In the genomic region with DNA sequence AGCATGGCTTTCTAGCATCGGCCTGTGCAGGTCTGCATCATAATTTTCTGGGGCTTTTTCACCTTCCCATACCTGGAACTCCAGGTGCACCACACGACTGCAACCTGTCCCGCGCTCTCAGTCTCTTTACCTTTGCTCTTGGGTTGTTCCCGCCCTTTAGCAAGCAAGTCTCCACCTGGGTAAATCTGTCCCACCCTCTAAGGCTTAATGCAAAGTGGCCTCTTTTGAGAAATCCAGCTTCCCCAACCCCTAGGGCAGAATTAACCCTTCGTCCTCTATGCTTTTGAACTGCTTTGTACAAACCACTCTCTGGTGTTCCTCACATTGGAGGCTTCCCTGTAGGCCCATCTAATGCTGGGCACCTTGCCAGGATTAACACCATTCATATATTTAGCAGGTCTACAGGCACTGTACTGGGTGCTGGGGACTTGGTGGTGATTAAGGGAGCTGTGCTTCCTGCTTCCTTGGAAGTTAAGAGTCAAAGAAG, we compare ENCODE assay signal across 8 cellular contexts. TPM values are rescaled to one million over a fixed set of nuclear protein-coding genes. Genes with fewer than 3 reads are reported as not detected.
DNase-seq lines count a peak whose midpoint lies in the region; ATAC-seq and TF ChIP-seq lines count a peak whose summit lies in the region.

No MANE protein-coding gene starts in this region.

- H3K9me3 Mint-ChIP-seq in activated CD4-positive, alpha-beta T cell treated with anti-CD3 and anti-CD28 coated beads, Interleukin-2, amount 10 ng/mL, durations not matched to agents 24 days and 14 days, result no peaks in the 10 kb centered on the region
- H3K9me3 Mint-ChIP-seq in endodermal cell (no peaks in the 10 kb centered on the region), CD14-positive monocyte (peaks cover 0 to 4% (median 2%) of the 10 kb centered on the region in 7 donors)
- no peaks in the 10 kb centered on the region for H3K9me3 Mint-ChIP-seq in stimulated activated naive B cell treated with anti-CD40 and anti-IgM and Interleukin-4, amounts not matched to agents 10 μg/mL and 1 μg/mL and 100 μg/mL, for 72 hours

- H3K27me3 Mint-ChIP-seq in activated CD4-positive, alpha-beta T cell treated with anti-CD3 and anti-CD28 coated beads, Interleukin-2, amount 10 ng/mL, durations not matched to agents 24 days and 14 days, result no peaks in the 10 kb centered on the region
- peaks cover 10% of the 10 kb centered on the region for H3K27me3 Mint-ChIP-seq in endodermal cell (ENCODE audit: insufficient read depth)
- no peaks in the 10 kb centered on the region for H3K27me3 Mint-ChIP-seq in stimulated activated naive B cell treated with anti-CD40 and anti-IgM and Interleukin-4, amounts not matched to agents 10 μg/mL and 1 μg/mL and 100 μg/mL, for 72 hours
- peaks cover 18 to 39% (median 24%) of the 10 kb centered on the region in 3 donors for H3K27me3 Mint-ChIP-seq in CD14-positive monocyte (ENCODE audit: low read depth in 3 of 3)

- H3K9me3 ChIP-seq in PC-9 (ENCODE audit: insufficient read depth, low read depth) (no peaks in the 10 kb centered on the region), endodermal cell (ENCODE audit: control insufficient read depth, low read length) (no peaks in the 10 kb centered on the region)

- no peak overlapping the region for H3K9ac ChIP-seq in endodermal cell (ENCODE audit: extremely low read depth, low read length, poor library complexity, severe bottlenecking)

- no peaks in the 10 kb centered on the region for H3K9me2 ChIP-seq in PC-9 (ENCODE audit: insufficient read depth)

- H3K27ac Mint-ChIP-seq in activated CD4-positive, alpha-beta T cell treated with anti-CD3 and anti-CD28 coated beads, Interleukin-2, amount 10 ng/mL, durations not matched to agents 24 days and 14 days, result no peak overlapping the region
- H3K27ac Mint-ChIP-seq in endodermal cell (peak overlapping the region; percentile 35), CD14-positive monocyte (peak overlapping the region in 1 of 7 donors; percentile 64)
- H3K27ac Mint-ChIP-seq in stimulated activated naive B cell treated with anti-CD40 and anti-IgM and Interleukin-4, amounts not matched to agents 10 μg/mL and 1 μg/mL and 100 μg/mL, for 72 hours, result no peak overlapping the region

- H3K4me3 Mint-ChIP-seq in activated CD4-positive, alpha-beta T cell treated with anti-CD3 and anti-CD28 coated beads, Interleukin-2, amount 10 ng/mL, durations not matched to agents 24 days and 14 days, result peak overlapping the region; percentile 95
- peak overlapping the region; percentile 79 for H3K4me3 Mint-ChIP-seq in endodermal cell
- peak overlapping the region; percentile 3 to 31 for H3K4me3 Mint-ChIP-seq in stimulated activated naive B cell treated with anti-CD40 and anti-IgM and Interleukin-4, amounts not matched to agents 10 μg/mL and 1 μg/mL and 100 μg/mL, for 72 hours
- H3K4me3 Mint-ChIP-seq in CD14-positive monocyte, result no peak overlapping the region

- H3K27ac ChIP-seq in PC-9 (no peak overlapping the region; the same call in 1 of the 2 replicates), endodermal cell (ENCODE audit: low read depth, low read length) (no peak overlapping the region)

- H3K4me1 ChIP-seq in PC-9 (replicated peaks; ENCODE audit: insufficient read depth) (peaks cover 48% of the 10 kb centered on the region), endodermal cell (ENCODE audit: control insufficient read depth, insufficient read depth, low read length) (no peaks in the 10 kb centered on the region)

- peaks cover 61% of the 10 kb centered on the region for H3K4me1 Mint-ChIP-seq in activated CD4-positive, alpha-beta T cell treated with anti-CD3 and anti-CD28 coated beads, Interleukin-2, amount 10 ng/mL, durations not matched to agents 24 days and 14 days
- H3K4me1 Mint-ChIP-seq in endodermal cell (peaks cover 44% of the 10 kb centered on the region), CD14-positive monocyte (peaks cover 41% of the 10 kb centered on the region)
- H3K4me1 Mint-ChIP-seq in stimulated activated naive B cell treated with anti-CD40 and anti-IgM and Interleukin-4, amounts not matched to agents 10 μg/mL and 1 μg/mL and 100 μg/mL, for 72 hours, result peaks cover 45 to 70% of the 10 kb centered on the region in 2 donors

- no peak overlapping the region; the same call in 1 of the 2 replicates for H3K4me3 ChIP-seq in PC-9
- H3K4me3 ChIP-seq in endodermal cell (ENCODE audit: low read length), result no peak overlapping the region

- intact Hi-C loops in activated CD4-positive, alpha-beta T cell treated with anti-CD3 and anti-CD28 coated beads, Interleukin-2, amount 10 ng/mL, durations not matched to agents 24 days and 14 days (cut with micrococcal nuclease), result loop anchor here (5.0 kb wide), 1 partner anchor 172 kb away; the partner anchor contains the start of gene ZBTB9
- intact Hi-C loops in PC-9 (cut with micrococcal nuclease; ENCODE audit: unreplicated experiment) (no loop called here), CD14-positive monocyte (cut with micrococcal nuclease) (no loop called here)

- ATAC-seq in stimulated activated naive B cell treated with anti-CD40 and anti-IgM and Interleukin-4, amounts not matched to agents 10 μg/mL and 1 μg/mL and 100 μg/mL, for 72 hours (replicated peaks), result no peak
- no peak for ATAC-seq in activated CD4-positive, CD25-positive, alpha-beta regulatory T cell treated with anti-CD3 and anti-CD28 coated beads, Interleukin-2, amount 50 U/mL, for 24 hours
- ATAC-seq in GM21786 (IDR thresholded peaks at IDR 0.05; ENCODE audit: unreplicated experiment), result no peak

- TF ChIP-seq CTCF in PC-9 (conservative IDR thresholded peaks at IDR 0.05) (no peak), endodermal cell (conservative IDR thresholded peaks at IDR 0.05) (no peak), CD14-positive monocyte (IDR thresholded peaks at IDR 0.05) (no peak)

- 88 to 90% methylated on average over 6 of the region's 6 CpGs for WGBS in endodermal cell (ENCODE audit: insufficient coverage in 1 of 2, insufficient read length in 1 of 2), 2 experiments

- H4K20me1 ChIP-seq in PC-9 (ENCODE audit: insufficient read depth), result peaks cover 40% of the 10 kb centered on the region

- CTCF ChIA-PET in PC-9 (lab: Charles Lee), result no interaction called here

- no TSS peak for BruUV-seq in PC-9 (replicated peaks; lab: Mats Ljungman, UMichigan)

- peak overlapping the region; percentile 87 for H3K4me2 ChIP-seq in PC-9

- peaks cover 49% of the 10 kb centered on the region for H3F3A ChIP-seq in PC-9 (ENCODE audit: insufficient read depth, low read depth)

- no peak overlapping the region for H2AFZ ChIP-seq in PC-9

- peaks cover 77% of the 10 kb centered on the region for H3K79me2 ChIP-seq in PC-9 (ENCODE audit: low read depth)

- DNase-seq in activated CD4-positive, alpha-beta T cell treated with anti-CD3 and anti-CD28 coated beads, Interleukin-2, amount 10 ng/mL, durations not matched to agents 24 days and 14 days, result no peak
- DNase-seq in activated CD4-positive, alpha-beta T cell treated with anti-CD3 and anti-CD28 coated beads, Interleukin-2, amount 50 U/mL, for 48 hours, result no peak
- DNase-seq in PC-9, result no peak
- no peak for DNase-seq in endodermal cell
- no peak for DNase-seq in stimulated activated naive B cell treated with anti-CD40 and anti-IgM and Interleukin-4, amounts not matched to agents 10 μg/mL and 1 μg/mL and 100 μg/mL, for 72 hours
- DNase-seq in CD14-positive monocyte (ENCODE audit: low spot score), result no peak

- POLR2A ChIA-PET in PC-9 (lab: Charles Lee; ENCODE audit: unreplicated experiment), result no interaction called here

- peaks cover 27% of the 10 kb centered on the region for H3K36me3 Mint-ChIP-seq in activated CD4-positive, alpha-beta T cell treated with anti-CD3 and anti-CD28 coated beads, Interleukin-2, amount 10 ng/mL, durations not matched to agents 24 days and 14 days (ENCODE audit: low read depth)
- H3K36me3 Mint-ChIP-seq in endodermal cell (ENCODE audit: low read depth), result peaks cover 9% of the 10 kb centered on the region
- H3K36me3 Mint-ChIP-seq in stimulated activated naive B cell treated with anti-CD40 and anti-IgM and Interleukin-4, amounts not matched to agents 10 μg/mL and 1 μg/mL and 100 μg/mL, for 72 hours, result peaks cover 13 to 19% of the 10 kb centered on the region in 2 donors
- peaks cover 2 to 7% of the 10 kb centered on the region in 2 donors for H3K36me3 Mint-ChIP-seq in CD14-positive monocyte

- H3K36me3 ChIP-seq in PC-9 (ENCODE audit: low read depth) (peaks cover 19% of the 10 kb centered on the region), endodermal cell (ENCODE audit: control insufficient read depth, insufficient read depth, low read length) (no peaks in the 10 kb centered on the region)

- H3K27me3 ChIP-seq in PC-9 (ENCODE audit: insufficient read depth, low read depth), result no peaks in the 10 kb centered on the region
- peaks cover 30% of the 10 kb centered on the region for H3K27me3 ChIP-seq in endodermal cell (ENCODE audit: control insufficient read depth, insufficient read depth, low read length, poor library complexity, severe bottlenecking)

RNA-seq across cellular contexts. Expression of gene ITPR3, which starts 2.8 kb away (rescaled TPM):
- 45.5 and 45.6 TPM in 2 replicates for total RNA-seq in activated CD4-positive, alpha-beta T cell treated with anti-CD3 and anti-CD28 coated beads, Interleukin-2, amount 10 ng/mL, durations not matched to agents 24 days and 14 days
- total RNA-seq in PC-9 (2021) (78.3 and 86.9 TPM in 2 replicates), endodermal cell (10 to 100 TPM; 29.6 to 33.3 TPM)
- 6.0 TPM for polyA plus RNA-seq in endodermal cell (2013, experiment 1 of 2)
- 6.6 TPM for polyA plus RNA-seq in endodermal cell (2013, experiment 2 of 2)
- not detected for polyA plus RNA-seq in CD14-positive monocyte

RNA-seq across cellular contexts. Expression of gene BAK1, which starts 43.9 kb away (rescaled TPM):
- 54.7 and 55.9 TPM in 2 replicates for total RNA-seq in activated CD4-positive, alpha-beta T cell treated with anti-CD3 and anti-CD28 coated beads, Interleukin-2, amount 10 ng/mL, durations not matched to agents 24 days and 14 days
- total RNA-seq in PC-9 (2021) (24.6 and 28.4 TPM in 2 replicates), endodermal cell (10 to 100 TPM; 39.9 to 41.2 TPM)
- polyA plus RNA-seq in endodermal cell (2013, experiment 1 of 2), result 28.1 TPM
- 27.8 TPM for polyA plus RNA-seq in endodermal cell (2013, experiment 2 of 2)
- 10 to 100 TPM; 27.8 to 34.0 TPM for polyA plus RNA-seq in CD14-positive monocyte

Comparison
In these comparisons a context has a peak if more than half of its experiments do, and no peak if none do; other contexts are left out.
1. H3K4me3 Mint-ChIP-seq: peak in activated CD4-positive, alpha-beta T cell treated with anti-CD3 and anti-CD28 coated beads, Interleukin-2, amount 10 ng/mL, durations not matched to agents 24 days and 14 days (single experiment), endodermal cell (single experiment) and stimulated activated naive B cell treated with anti-CD40 and anti-IgM and Interleukin-4, amounts not matched to agents 10 μg/mL and 1 μg/mL and 100 μg/mL, for 72 hours (2 of 2); none in CD14-positive monocyte (0 of 2).